In the genomic region with DNA sequence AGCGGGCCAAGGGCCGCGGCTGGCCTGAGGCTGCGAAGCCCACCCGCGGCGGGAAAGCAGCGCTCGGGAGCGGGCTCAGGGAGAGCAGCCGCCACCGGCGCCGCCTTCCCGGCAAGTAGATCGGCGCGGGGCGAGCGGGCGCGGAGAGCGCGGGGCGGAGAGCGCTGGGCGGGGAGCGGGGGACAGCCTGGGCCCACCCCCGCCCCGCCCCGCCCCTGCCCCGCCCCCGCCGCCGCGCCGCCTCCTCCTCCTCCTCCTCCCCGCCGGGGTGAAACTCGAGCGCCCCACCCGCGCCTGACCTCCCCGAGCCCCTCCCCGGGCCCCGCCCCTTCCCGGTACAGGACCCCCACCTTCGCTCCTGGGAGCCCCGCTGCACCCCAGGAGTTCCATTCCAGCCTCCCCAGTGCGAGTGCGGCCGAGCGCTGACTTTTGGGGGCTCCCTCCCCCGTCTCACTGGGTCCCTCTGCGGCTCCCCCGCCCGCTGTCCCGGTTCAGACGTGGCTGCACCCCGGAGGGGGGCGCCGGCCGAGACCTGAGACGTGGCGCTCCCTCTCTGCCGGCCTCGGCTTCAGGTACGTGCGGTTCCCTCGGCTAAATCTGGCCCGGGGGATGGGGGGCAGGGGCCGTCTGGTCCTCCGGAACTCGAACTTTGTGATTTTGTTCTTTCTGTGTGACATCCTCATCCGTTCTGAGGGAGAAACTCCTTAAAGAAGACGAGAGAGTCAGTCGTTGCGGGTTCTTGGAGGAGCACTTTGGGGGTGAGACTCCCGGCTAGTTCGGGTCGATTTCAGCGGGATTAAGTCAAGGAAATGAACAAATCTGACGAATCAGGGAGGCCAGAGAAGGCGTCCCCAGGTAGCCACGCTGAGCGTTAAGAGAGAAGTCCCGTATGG, we compare ENCODE assay signal across 8 cellular contexts. TPM values are rescaled to one million over a fixed set of nuclear protein-coding genes. Genes with fewer than 3 reads are reported as not detected.
DNase-seq lines count a peak whose midpoint lies in the region; ATAC-seq and TF ChIP-seq lines count a peak whose summit lies in the region.

A gene with protein sequence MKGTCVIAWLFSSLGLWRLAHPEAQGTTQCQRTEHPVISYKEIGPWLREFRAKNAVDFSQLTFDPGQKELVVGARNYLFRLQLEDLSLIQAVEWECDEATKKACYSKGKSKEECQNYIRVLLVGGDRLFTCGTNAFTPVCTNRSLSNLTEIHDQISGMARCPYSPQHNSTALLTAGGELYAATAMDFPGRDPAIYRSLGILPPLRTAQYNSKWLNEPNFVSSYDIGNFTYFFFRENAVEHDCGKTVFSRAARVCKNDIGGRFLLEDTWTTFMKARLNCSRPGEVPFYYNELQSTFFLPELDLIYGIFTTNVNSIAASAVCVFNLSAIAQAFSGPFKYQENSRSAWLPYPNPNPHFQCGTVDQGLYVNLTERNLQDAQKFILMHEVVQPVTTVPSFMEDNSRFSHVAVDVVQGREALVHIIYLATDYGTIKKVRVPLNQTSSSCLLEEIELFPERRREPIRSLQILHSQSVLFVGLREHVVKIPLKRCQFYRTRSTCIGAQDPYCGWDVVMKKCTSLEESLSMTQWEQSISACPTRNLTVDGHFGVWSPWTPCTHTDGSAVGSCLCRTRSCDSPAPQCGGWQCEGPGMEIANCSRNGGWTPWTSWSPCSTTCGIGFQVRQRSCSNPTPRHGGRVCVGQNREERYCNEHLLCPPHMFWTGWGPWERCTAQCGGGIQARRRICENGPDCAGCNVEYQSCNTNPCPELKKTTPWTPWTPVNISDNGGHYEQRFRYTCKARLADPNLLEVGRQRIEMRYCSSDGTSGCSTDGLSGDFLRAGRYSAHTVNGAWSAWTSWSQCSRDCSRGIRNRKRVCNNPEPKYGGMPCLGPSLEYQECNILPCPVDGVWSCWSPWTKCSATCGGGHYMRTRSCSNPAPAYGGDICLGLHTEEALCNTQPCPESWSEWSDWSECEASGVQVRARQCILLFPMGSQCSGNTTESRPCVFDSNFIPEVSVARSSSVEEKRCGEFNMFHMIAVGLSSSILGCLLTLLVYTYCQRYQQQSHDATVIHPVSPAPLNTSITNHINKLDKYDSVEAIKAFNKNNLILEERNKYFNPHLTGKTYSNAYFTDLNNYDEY (minus strand): TSS at position 117 of the 893 bp plus-strand sequence. CDS start 166,129 bp downstream, outside the sequence.

- H3K27me3 Mint-ChIP-seq in activated T-cell treated with anti-CD3 and anti-CD28 coated beads, Interleukin-2, amount 50 U/mL, for 72 hours (ENCODE audit: low read depth): peaks cover 28% of the 10 kb centered on the region
- peaks cover 4% of the 10 kb centered on the region for H3K27me3 Mint-ChIP-seq in nephron (ENCODE audit: low read depth)

- no peak within 1 kb of the TSS for H3K27ac Mint-ChIP-seq in activated T-cell treated with anti-CD3 and anti-CD28 coated beads, Interleukin-2, amount 50 U/mL, for 72 hours
- peak within 1 kb of the TSS; percentile 82 to 98 (median 94) for H3K27ac Mint-ChIP-seq in nephron

- peaks cover 0 to 2% of the 10 kb centered on the region in 2 donors for H3K36me3 Mint-ChIP-seq in activated T-cell treated with anti-CD3 and anti-CD28 coated beads, Interleukin-2, amount 50 U/mL, for 72 hours (ENCODE audit: insufficient read depth in 2 of 2)
- peaks cover 27% of the 10 kb centered on the region for H3K36me3 Mint-ChIP-seq in nephron (ENCODE audit: low read depth)

- TF ChIP-seq CTCF in nephron (IDR thresholded peaks at IDR 0.05; ENCODE audit: unreplicated experiment in 3 of 3): no peak

- peak within 1 kb of the TSS; percentile 55 to 76 for H3K4me3 Mint-ChIP-seq in activated T-cell treated with anti-CD3 and anti-CD28 coated beads, Interleukin-2, amount 50 U/mL, for 72 hours
- H3K4me3 Mint-ChIP-seq in nephron: peak within 1 kb of the TSS; percentile 93 to 98 (median 96)

- peak; percentile 31 for ATAC-seq in HG03460 (IDR thresholded peaks at IDR 0.05; ENCODE audit: unreplicated experiment)
- ATAC-seq in activated T-cell treated with anti-CD3 and anti-CD28 coated beads, Interleukin-2, amount 50 U/mL, for 72 hours (replicated peaks in 1 of 2): peak; percentile 29 to 69
- no peak for ATAC-seq in HG03457 (IDR thresholded peaks at IDR 0.05; ENCODE audit: unreplicated experiment)
- no peak for ATAC-seq in GM19455 (IDR thresholded peaks at IDR 0.05; ENCODE audit: unreplicated experiment)

- no peaks in the 10 kb centered on the region for H3K4me1 Mint-ChIP-seq in activated T-cell treated with anti-CD3 and anti-CD28 coated beads, Interleukin-2, amount 50 U/mL, for 72 hours (ENCODE audit: low read depth)
- H3K4me1 Mint-ChIP-seq in nephron: peaks cover 27% of the 10 kb centered on the region

- DNase-seq in DMS153 (lab: John Stamatoyannopoulos, UW): peak; percentile 21
- DNase-seq in activated T-cell treated with anti-CD3 and anti-CD28 coated beads, Interleukin-2, amount 50 U/mL, for 72 hours: peak; percentile 4 to 25
- peak; percentile 48 for DNase-seq in foreskin melanocyte
- no peak for DNase-seq in UCSD-AML1 (lab: John Stamatoyannopoulos, UW; ENCODE audit: unreplicated experiment)

- no peaks in the 10 kb centered on the region for H3K9me3 Mint-ChIP-seq in activated T-cell treated with anti-CD3 and anti-CD28 coated beads, Interleukin-2, amount 50 U/mL, for 72 hours
- H3K9me3 Mint-ChIP-seq in nephron: no peaks in the 10 kb centered on the region

RNA-seq across cellular contexts. Expression of the gene that starts here (rescaled TPM):
- total RNA-seq in activated T-cell treated with anti-CD3 and anti-CD28 coated beads, Interleukin-2, amount 50 U/mL, for 72 hours: under 1 TPM; 0.14 to 0.23 TPM

Comparison
In these comparisons a context has a peak if more than half of its experiments do, and no peak if none do; other contexts are left out.
1. Peak in DNase-seq and ATAC-seq in activated T-cell treated with anti-CD3 and anti-CD28 coated beads, Interleukin-2, amount 50 U/mL, for 72 hours; RNA of the gene not detected or under 1 TPM.